Comparison of ENCODE assay signal across 29 cellular contexts in genomic region chr5:91025956-91026355, GRCh38.
"Had no signal": no experiment of that assay in that cellular context is flagged by ENCODE, and none has a peak within 500 bp of the region (broad histone marks: within the 10 kb centered on the region; RNA-seq: fewer than 3 reads in every experiment).

No MANE protein-coding gene starts in this region.

- H3K9me3 ChIP-seq: SJCRH30 had no signal

- DNase-seq: activated CD4-positive, alpha-beta memory T cell treated with anti-CD3 and anti-CD28 coated beads for 36 hours; activated CD4-positive, alpha-beta T cell treated with anti-CD3 and anti-CD28 coated beads for 4 hours; activated CD4-positive, alpha-beta T cell treated with anti-CD3 and anti-CD28 coated beads, Interleukin-2, amount 50 U/mL, for 1 hour; activated CD4-positive, CD25-positive, alpha-beta regulatory T cell treated with anti-CD3 and anti-CD28 coated beads, Interleukin-2, amount 50 U/mL, for 72 hours; activated CD8-positive, alpha-beta memory T cell treated with anti-CD3 and anti-CD28 coated beads, Interleukin-2, amount 50 U/mL, for 4 hours; activated gamma-delta T cell treated with Interleukin-2 at 50 U/mL for 16 hours; activated naive CD4-positive, alpha-beta T cell treated with anti-CD3 and anti-CD28 coated beads for 36 hours; activated T-cell treated with anti-CD3 and anti-CD28 coated beads for 4 hours; activated T-cell treated with anti-CD3 and anti-CD28 coated beads, Interleukin-2, amount 50 U/mL, for 4 hours; anterior cingulate cortex; caudate nucleus; NCI-H1105; NCI-H1417 treated with DMSO at 0.1 percent for 48 hours; NCI-H187 treated with DMSO at 0.1 percent for 48 hours; NCI-H226; NCI-H446 treated with DMSO at 0.1 percent for 48 hours; NCI-H524; SHP77; SJCRH30 had no signal

- H3K4me3 ChIP-seq: K562, SJCRH30 had no signal

- H3K27ac Mint-ChIP-seq: activated CD4-positive, alpha-beta memory T cell treated with anti-CD3 and anti-CD28 coated beads for 36 hours; activated naive CD4-positive, alpha-beta T cell treated with anti-CD3 and anti-CD28 coated beads for 36 hours; activated naive CD4-positive, alpha-beta T cell treated with anti-CD3 and anti-CD28 coated beads, Interleukin-2, amount 50 U/mL, for 72 hours; activated T-helper 1 cell treated with anti-CD3 and anti-CD28 coated beads, Interleukin-12 subunit alpha, Interleukin-12 subunit beta, Interleukin-2, Interleukin-4 antibody, amounts not matched to agents 30 ng/mL and 10 ng/mL and 1 ng/mL, durations not matched to agents 14 hours and 24 hours and 36 hours; T-helper 1 cell treated with Interleukin-12 subunit alpha and Interleukin-12 subunit beta and Interleukin-4 antibody, amounts not matched to agents 30 μg/mL and 1 μg/mL, for 36 hours; T-helper 2 cell treated with Interferon-gamma antibody and Interleukin-4, amounts not matched to agents 5 μg/mL and 100 μg/mL, for 36 hours had no signal

- H3K27me3 Mint-ChIP-seq: brain had no signal

- FAIRE-seq: bronchial epithelial cell, K562 had no signal

- H3K36me3 Mint-ChIP-seq: activated CD4-positive, alpha-beta memory T cell treated with anti-CD3 and anti-CD28 coated beads for 36 hours; activated naive CD4-positive, alpha-beta T cell treated with anti-CD3 and anti-CD28 coated beads, Interleukin-2, amount 50 U/mL, for 72 hours; brain; WTC11 had no signal

- H3K4me1 ChIP-seq: SJCRH30 had no signal

- ATAC-seq: activated naive CD4-positive, alpha-beta T cell treated with anti-CD3 and anti-CD28 coated beads, Interleukin-2, amount 50 U/mL, for 72 hours; activated T-cell treated with anti-CD3 and anti-CD28 coated beads, Interleukin-2, amount 50 U/mL, for 4 hours; K562; Panc1; WTC11 had no signal

- H3K27me3 ChIP-seq: SJCRH30 had no signal

- H3K4me3 Mint-ChIP-seq: activated CD4-positive, alpha-beta memory T cell treated with anti-CD3 and anti-CD28 coated beads for 36 hours; activated naive CD4-positive, alpha-beta T cell treated with anti-CD3 and anti-CD28 coated beads for 36 hours; activated T-cell treated with anti-CD3 and anti-CD28 coated beads, Interleukin-2, amount 50 U/mL, for 4 hours; activated T-helper 1 cell treated with anti-CD3 and anti-CD28 coated beads, Interleukin-12 subunit alpha, Interleukin-12 subunit beta, Interleukin-2, Interleukin-4 antibody, amounts not matched to agents 30 ng/mL and 10 ng/mL and 1 ng/mL, durations not matched to agents 14 hours and 24 hours and 36 hours; T-helper 1 cell treated with Interleukin-12 subunit alpha and Interleukin-12 subunit beta and Interleukin-4 antibody, amounts not matched to agents 30 μg/mL and 1 μg/mL, for 36 hours; T-helper 2 cell treated with Interferon-gamma antibody and Interleukin-4, amounts not matched to agents 5 μg/mL and 100 μg/mL, for 36 hours; WTC11 had no signal

- H3K36me3 ChIP-seq: SJCRH30 had no signal

- H3K27ac ChIP-seq: SJCRH30, SK-N-MC had no signal

- H3K9me3 Mint-ChIP-seq: activated CD4-positive, alpha-beta memory T cell treated with anti-CD3 and anti-CD28 coated beads for 36 hours; activated naive CD4-positive, alpha-beta T cell treated with anti-CD3 and anti-CD28 coated beads for 36 hours; activated naive CD4-positive, alpha-beta T cell treated with anti-CD3 and anti-CD28 coated beads, Interleukin-2, amount 50 U/mL, for 72 hours; activated T-cell treated with anti-CD3 and anti-CD28 coated beads, Interleukin-2, amount 50 U/mL, for 4 hours; activated T-helper 1 cell treated with anti-CD3 and anti-CD28 coated beads, Interleukin-12 subunit alpha, Interleukin-12 subunit beta, Interleukin-2, Interleukin-4 antibody, amounts not matched to agents 30 ng/mL and 10 ng/mL and 1 ng/mL, durations not matched to agents 14 hours and 24 hours and 36 hours; brain; T-helper 1 cell treated with Interleukin-12 subunit alpha and Interleukin-12 subunit beta and Interleukin-4 antibody, amounts not matched to agents 30 μg/mL and 1 μg/mL, for 36 hours; T-helper 2 cell treated with Interferon-gamma antibody and Interleukin-4, amounts not matched to agents 5 μg/mL and 100 μg/mL, for 36 hours; WTC11 had no signal
